Comparison of ENCODE assay signal across 8 cellular contexts in genomic region chr19:12399901-12400617, GRCh38. TPM values are rescaled to one million over a fixed set of nuclear protein-coding genes. Genes with fewer than 3 reads are reported as not detected.
DNase-seq lines count a peak whose midpoint lies in the region; ATAC-seq, FAIRE-seq and TF ChIP-seq lines count a peak whose summit lies in the region.
"Not testable (repeated sequence)": the region's sequence is repeated elsewhere in the genome, so short reads cannot be mapped to it uniquely, and the experiment has no call there.

No MANE protein-coding gene starts in this region.

- WGBS in H1 (ENCODE audit: extremely low coverage in 1 of 2, insufficient coverage in 1 of 2, insufficient read length in 1 of 2, insufficient replicate concordance in 2 of 2, low coverage in 1 of 2, low lambda C conversion rate in 2 of 2, missing lambda C conversion rate in 1 of 2), 2 experiments = 9% methylated on average over 19 of the region's 23 CpGs; no CpG with 5 or more reads in 1 of the 2 experiments
- 3% methylated on average over 22 of the region's 23 CpGs for WGBS in smooth muscle cell (ENCODE audit: low lambda C conversion rate)

- H3K18ac ChIP-seq in H1 (ENCODE audit: extremely low read depth, low read length) = not testable (repeated sequence)

- not testable (repeated sequence) for H3K36me3 ChIP-seq in H1 (ENCODE audit: control insufficient read depth in 2 of 4, insufficient read depth in 4 of 4, low read length in 3 of 4); left lung; smooth muscle cell (ENCODE audit: low read depth)

- H4K91ac ChIP-seq in H1 (replicated peaks; ENCODE audit: insufficient read length, low read length) = not testable (repeated sequence)

- not testable (repeated sequence) for H3F3A ChIP-seq in smooth muscle cell (ENCODE audit: low read depth)

- peak overlapping the region; percentile 72 to 80 (median 76) for H3K4me3 ChIP-seq in H1 (ENCODE audit: extremely low read depth in 1 of 4, insufficient read depth in 2 of 4, low read depth in 3 of 4, low read length in 4 of 4)
- peak overlapping the region; percentile 79 to 86 for H3K4me3 ChIP-seq in left lung
- H3K4me3 ChIP-seq in smooth muscle cell = peak overlapping the region; percentile 96

- not testable (repeated sequence) for H3K79me2 ChIP-seq in H1 (ENCODE audit: control insufficient read depth in 1 of 2, insufficient read depth in 2 of 2, low read length in 2 of 2); smooth muscle cell (ENCODE audit: low read depth)

- H2BK20ac ChIP-seq in H1 (ENCODE audit: low read length) = not testable (repeated sequence)

- not testable (repeated sequence) for H2BK120ac ChIP-seq in H1 (replicated peaks; ENCODE audit: low read depth, low read length)

- H3K56ac ChIP-seq in H1 (replicated peaks; ENCODE audit: insufficient read length, low read depth, low read length) = not testable (repeated sequence)

- in situ Hi-C loops in ACHN (cut with HindIII; ENCODE audit: low pct_ligation_motif_present, low pct_unique_long_range_greater_than_20kb, low sequenced_read_pairs) = not testable (repeated sequence)
- in situ Hi-C loops in GM18951 (cut with MboI; ENCODE audit: low sequenced_read_pairs, unreplicated experiment) = loop anchor here (5.0 kb wide), 1 partner anchor 37 kb away; no protein-coding TSS in a partner anchor

- POLR2A ChIA-PET in H1 (lab: Charles Lee; ENCODE audit: partially characterized antibody) = interaction anchor here (1.3 to 2.0 kb wide), 2 partner anchors 35 to 96 kb away, joined by 6 read pairs; partner anchors contain the start of gene ZNF442

- TF ChIP-seq CTCF in H1 (IDR thresholded peaks at IDR 0.05; ENCODE audit: control extremely low read depth in 1 of 3, insufficient read depth in 1 of 3, low read depth in 1 of 3, low read length in 3 of 3); left lung (IDR thresholded peaks at IDR 0.05); smooth muscle cell (IDR thresholded peaks at IDR 0.05; ENCODE audit: borderline replicate concordance, insufficient read depth, poor library complexity, severe bottlenecking): not testable (repeated sequence)

- ATAC-seq in HG02973 (IDR thresholded peaks at IDR 0.05; ENCODE audit: unreplicated experiment) (peak; percentile 27), left lung (peak; percentile 74)

- H3K4me1 ChIP-seq in H1 (replicated peaks in 1 of 4; ENCODE audit: control insufficient read depth in 3 of 4, insufficient read depth in 4 of 4, low read length in 3 of 4); left lung; smooth muscle cell (ENCODE audit: low read depth): not testable (repeated sequence)

- intact Hi-C loops in left lung (cut with DNase I) = not testable (repeated sequence)

- not testable (repeated sequence) for H4K5ac ChIP-seq in H1 (ENCODE audit: insufficient read length, low read depth, low read length)

- not testable (repeated sequence) for H3K27me3 ChIP-seq in H1 (replicated peaks in 1 of 4; ENCODE audit: control insufficient read depth in 3 of 4, extremely low read depth in 1 of 4, insufficient read depth in 3 of 4, low read length in 3 of 4); left lung; smooth muscle cell (ENCODE audit: low read depth)

- TF ChIP-seq EP300 in H1 (IDR thresholded peaks at IDR 0.05; ENCODE audit: borderline replicate concordance in 1 of 2, low read depth in 2 of 2, low read length in 2 of 2) = not testable (repeated sequence)

- H2AFZ ChIP-seq in H1 (ENCODE audit: low read length) = peak overlapping the region; percentile 95; the same call in 1 of the 2 replicates
- peak overlapping the region; percentile 97 for H2AFZ ChIP-seq in smooth muscle cell (ENCODE audit: low read depth)

- not testable (repeated sequence) for H3K23me2 ChIP-seq in H1 (ENCODE audit: low read depth, low read length)

- peak overlapping the region; percentile 79 to 97 for H3K4me2 ChIP-seq in H1 (ENCODE audit: insufficient read depth in 1 of 2, low read depth in 2 of 2, low read length in 2 of 2)
- H3K4me2 ChIP-seq in smooth muscle cell = peak overlapping the region; percentile 96

- H2BK5ac ChIP-seq in H1 (ENCODE audit: low read depth, low read length) = not testable (repeated sequence)

- H3K4ac ChIP-seq in H1 (replicated peaks; ENCODE audit: insufficient read length, low read depth, low read length) = not testable (repeated sequence)

- not testable (repeated sequence) for H4K20me1 ChIP-seq in H1 (replicated peaks in 1 of 2; ENCODE audit: control insufficient read depth in 1 of 2, insufficient read depth in 2 of 2, low read length in 2 of 2); smooth muscle cell (ENCODE audit: low read depth)

- DNase-seq in ACHN (peak; percentile 32), NCI-H226 (peak; percentile 43), left lung (peak in 1 of 2 donors; percentile 49)
- DNase-seq in activated CD8-positive, alpha-beta memory T cell treated with anti-CD3 and anti-CD28 coated beads for 48 hours (ENCODE audit: low read depth in 2 of 3, low spot score in 2 of 3) = peak; percentile 1 to 26 (median 6)
- DNase-seq in H1 (ENCODE audit: low read depth in 1 of 2, low spot score in 2 of 2); smooth muscle cell (lab: John Stamatoyannopoulos, UW; ENCODE audit: unreplicated experiment): not testable (repeated sequence)

- not testable (repeated sequence) for H2AK5ac ChIP-seq in H1 (ENCODE audit: low read depth, low read length)

- not testable (repeated sequence) for H3K14ac ChIP-seq in H1 (ENCODE audit: insufficient read length)

- H3K9ac ChIP-seq in H1 (replicated peaks in 1 of 4; ENCODE audit: extremely low read depth in 1 of 4, low read depth in 3 of 4, low read length in 3 of 4) (peak overlapping the region in 2 of 4 experiments; percentile 27 to 75; a peak in 3 of 7 replicates), smooth muscle cell (ENCODE audit: low read depth) (peak overlapping the region; percentile 44)

- not testable (repeated sequence) for H3K27ac ChIP-seq in H1 (ENCODE audit: low read depth, low read length)
- peak overlapping the region; percentile 81 to 84 for H3K27ac ChIP-seq in left lung
- H3K27ac ChIP-seq in smooth muscle cell (ENCODE audit: low read depth) = peak overlapping the region; percentile 64

- not testable (repeated sequence) for H3K79me1 ChIP-seq in H1 (ENCODE audit: low read depth, low read length)

- TF ChIP-seq RAD21 in H1 (IDR thresholded peaks at IDR 0.05 in 1 of 2, conservative IDR thresholded peaks at IDR 0.05 in 1 of 2; ENCODE audit: low read depth in 2 of 2, low read length in 2 of 2) = not testable (repeated sequence)

- H2BK12ac ChIP-seq in H1 (ENCODE audit: low read depth, low read length) = not testable (repeated sequence)

- not testable (repeated sequence) for H4K8ac ChIP-seq in H1 (ENCODE audit: extremely low read depth, insufficient read depth, low read length)

- not testable (repeated sequence) for H3K23ac ChIP-seq in H1 (ENCODE audit: insufficient read length)

- H3K9me3 ChIP-seq in H1 (ENCODE audit: insufficient read depth in 2 of 2, low read depth in 1 of 2, low read length in 1 of 2); left lung; smooth muscle cell (replicated peaks; ENCODE audit: low read depth): not testable (repeated sequence)

- peak; percentile 29 for TF ChIP-seq POLR2A in GM18951 (IDR thresholded peaks at IDR 0.05; ENCODE audit: extremely low read depth, insufficient read depth, insufficient read length)
- TF ChIP-seq POLR2A in H1 (IDR thresholded peaks at IDR 0.05; ENCODE audit: control extremely low read depth in 1 of 2, low read depth in 2 of 2, low read length in 2 of 2) = not testable (repeated sequence)

- not testable (repeated sequence) for H2BK15ac ChIP-seq in H1 (ENCODE audit: low read length)

- CTCF ChIA-PET in H1 (lab: Charles Lee; ENCODE audit: partially characterized antibody) = interaction anchor here (1.7 to 1.9 kb wide), 2 partner anchors 21 to 30 kb away, joined by 4 to 6 read pairs; no protein-coding TSS in a partner anchor

- FAIRE-seq in H1 (lab: Jason Lieb, UNC) = not testable (repeated sequence)

RNA-seq across cellular contexts. Expression of gene ZNF799, which starts 1.0 kb away (rescaled TPM):
- 3.0 and 4.2 TPM in 2 replicates for total RNA-seq in H1 (2021; fragmentation: NEBNext Ultra II Directional; extraction: Animal tissue kit (Norgen Biotek cat#: 25700))
- polyA plus RNA-seq in H1 (2011; rRNA removed) = 0.49 and 1.00 TPM in 2 replicates
- 1.1 TPM for polyA plus RNA-seq in H1 (2011; cell fraction: cytosol; rRNA removed)
- polyA plus RNA-seq in H1 (2011; cell fraction: nucleus; rRNA removed) = 1.0 TPM
- 1.3 to 1.9 TPM (median 1.6 TPM) in 4 replicates for polyA plus RNA-seq in H1 (2012, experiment 1 of 2)
- 0.20 TPM for polyA plus RNA-seq in H1 (2012, experiment 2 of 2)
- 2.2 TPM for polyA plus RNA-seq in H1 (2013, experiment 1 of 2)
- polyA plus RNA-seq in H1 (2013, experiment 2 of 2) = 2.1 TPM
- 3.4 and 3.7 TPM in 2 replicates for polyA minus RNA-seq in H1 (2011; rRNA and poly(A)+ RNA removed)
- 2.2 TPM for polyA minus RNA-seq in H1 (2011; cell fraction: cytosol; rRNA and poly(A)+ RNA removed)
- polyA minus RNA-seq in H1 (2011; cell fraction: nucleus; rRNA and poly(A)+ RNA removed) = 6.3 TPM
- 1 to 10 TPM; 4.2 to 7.1 TPM for total RNA-seq in left lung
- total RNA-seq in smooth muscle cell = 3.6 and 5.9 TPM in 2 replicates
- polyA plus RNA-seq in smooth muscle cell = 0.93 and 1.8 TPM in 2 replicates

RNA-seq across cellular contexts. Expression of gene ZNF442, which starts 34.6 kb away (rescaled TPM):
- total RNA-seq in H1 (2021; fragmentation: NEBNext Ultra II Directional; extraction: Animal tissue kit (Norgen Biotek cat#: 25700)) = 2.0 and 2.4 TPM in 2 replicates
- polyA plus RNA-seq in H1 (2011; rRNA removed) (0.17 and 0.60 TPM in 2 replicates), smooth muscle cell (0.06 and 0.54 TPM in 2 replicates)
- 0.84 TPM for polyA plus RNA-seq in H1 (2011; cell fraction: cytosol; rRNA removed)
- polyA plus RNA-seq in H1 (2011; cell fraction: nucleus; rRNA removed) = 0.16 TPM
- polyA plus RNA-seq in H1 (2012, experiment 1 of 2) = 0.97 to 1.8 TPM (median 1.3 TPM) in 4 replicates
- not detected for polyA plus RNA-seq in H1 (2012, experiment 2 of 2)
- polyA plus RNA-seq in H1 (2013, experiment 1 of 2) = 0.71 TPM
- 0.74 TPM for polyA plus RNA-seq in H1 (2013, experiment 2 of 2)
- 2.1 and 4.1 TPM in 2 replicates for polyA minus RNA-seq in H1 (2011; rRNA and poly(A)+ RNA removed)
- 1.2 TPM for polyA minus RNA-seq in H1 (2011; cell fraction: cytosol; rRNA and poly(A)+ RNA removed)
- polyA minus RNA-seq in H1 (2011; cell fraction: nucleus; rRNA and poly(A)+ RNA removed) = 3.4 TPM
- total RNA-seq in left lung (1 to 10 TPM; 3.2 to 3.5 TPM), smooth muscle cell (0.40 and 12.9 TPM in 2 replicates)

RNA-seq across cellular contexts. Expression of gene ZNF443, which starts 40.8 kb away (rescaled TPM):
- 7.8 and 9.2 TPM in 2 replicates for total RNA-seq in H1 (2021; fragmentation: NEBNext Ultra II Directional; extraction: Animal tissue kit (Norgen Biotek cat#: 25700))
- polyA plus RNA-seq in H1 (2011; rRNA removed) = 0.74 and 1.4 TPM in 2 replicates
- 2.1 TPM for polyA plus RNA-seq in H1 (2011; cell fraction: cytosol; rRNA removed)
- polyA plus RNA-seq in H1 (2011; cell fraction: nucleus; rRNA removed) = 1.1 TPM
- 2.5 to 4.8 TPM (median 2.9 TPM) in 4 replicates for polyA plus RNA-seq in H1 (2012, experiment 1 of 2)
- polyA plus RNA-seq in H1 (2012, experiment 2 of 2) = 0.34 TPM
- polyA plus RNA-seq in H1 (2013, experiment 1 of 2) = 3.7 TPM
- polyA plus RNA-seq in H1 (2013, experiment 2 of 2) = 3.9 TPM
- polyA minus RNA-seq in H1 (2011; rRNA and poly(A)+ RNA removed) = 6.7 and 10.8 TPM in 2 replicates
- 6.2 TPM for polyA minus RNA-seq in H1 (2011; cell fraction: cytosol; rRNA and poly(A)+ RNA removed)
- 11.8 TPM for polyA minus RNA-seq in H1 (2011; cell fraction: nucleus; rRNA and poly(A)+ RNA removed)
- total RNA-seq in left lung = 1 to 10 TPM; 4.3 to 4.7 TPM
- 2.4 and 4.1 TPM in 2 replicates for total RNA-seq in smooth muscle cell
- 0.73 and 3.7 TPM in 2 replicates for polyA plus RNA-seq in smooth muscle cell
